ENCODE assay signal across 1 cellular context in the genomic region with DNA sequence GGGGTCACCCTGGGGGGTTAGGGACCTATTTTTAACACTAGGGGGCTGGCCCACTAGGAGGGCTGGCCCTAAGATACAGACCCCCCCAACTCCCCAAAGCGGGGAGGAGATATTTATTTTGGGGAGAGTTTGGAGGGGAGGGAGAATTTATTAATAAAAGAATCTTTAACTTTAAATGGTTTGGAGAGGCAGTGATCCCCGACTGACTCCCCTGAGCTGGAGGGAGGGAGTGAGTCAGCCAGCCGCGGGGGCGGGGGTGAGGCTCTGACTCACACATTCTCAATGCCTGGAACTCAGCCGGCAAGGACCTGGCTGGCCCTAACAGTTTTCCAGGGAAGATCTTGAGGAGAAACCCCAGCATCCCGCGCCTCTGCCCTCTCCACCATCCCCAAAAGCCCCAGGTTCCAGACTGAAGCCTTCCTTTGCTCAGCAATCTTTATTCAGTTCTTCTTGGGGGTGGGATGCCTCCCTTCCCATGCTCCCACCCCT.
TF ChIP-seq lines count a peak whose summit lies in the region.

No MANE protein-coding gene starts in this region.

TF ChIP-seq in K562, 482 proteins besides CTCF, POLR2A, EP300 and RAD21 (continues in another document):
- TF ChIP-seq ZNF280B (CRISPR knock-in tag; IDR thresholded peaks at IDR 0.05), result no peak
- TF ChIP-seq MAZ (CRISPR knock-in tag; conservative IDR thresholded peaks at IDR 0.05 in 1 of 2, IDR thresholded peaks at IDR 0.05 in 1 of 2), result peak; percentile 19 to 92; a peak in 2 of 4 replicates
- no peak for TF ChIP-seq POLR2H (tag; IDR thresholded peaks at IDR 0.05; ENCODE audit: low read depth)
- TF ChIP-seq STAT5A (IDR thresholded peaks at IDR 0.05; ENCODE audit: borderline replicate concordance, low read length), result no peak
- no peak for TF ChIP-seq HSF4 (CRISPR knock-in tag; IDR thresholded peaks at IDR 0.05; ENCODE audit: borderline replicate concordance)
- no peak for TF ChIP-seq ZMIZ1 (IDR thresholded peaks at IDR 0.05; ENCODE audit: low read depth in 2 of 2, low read length in 2 of 2)
- TF ChIP-seq GTF2E2 (tag; IDR thresholded peaks at IDR 0.05), result no peak
- peak; percentile 6 for TF ChIP-seq DACH1 (IDR thresholded peaks at IDR 0.05; ENCODE audit: partially characterized antibody)
- TF ChIP-seq ZNF668 (CRISPR knock-in tag; IDR thresholded peaks at IDR 0.05), result no peak
- TF ChIP-seq, protein P1, sequence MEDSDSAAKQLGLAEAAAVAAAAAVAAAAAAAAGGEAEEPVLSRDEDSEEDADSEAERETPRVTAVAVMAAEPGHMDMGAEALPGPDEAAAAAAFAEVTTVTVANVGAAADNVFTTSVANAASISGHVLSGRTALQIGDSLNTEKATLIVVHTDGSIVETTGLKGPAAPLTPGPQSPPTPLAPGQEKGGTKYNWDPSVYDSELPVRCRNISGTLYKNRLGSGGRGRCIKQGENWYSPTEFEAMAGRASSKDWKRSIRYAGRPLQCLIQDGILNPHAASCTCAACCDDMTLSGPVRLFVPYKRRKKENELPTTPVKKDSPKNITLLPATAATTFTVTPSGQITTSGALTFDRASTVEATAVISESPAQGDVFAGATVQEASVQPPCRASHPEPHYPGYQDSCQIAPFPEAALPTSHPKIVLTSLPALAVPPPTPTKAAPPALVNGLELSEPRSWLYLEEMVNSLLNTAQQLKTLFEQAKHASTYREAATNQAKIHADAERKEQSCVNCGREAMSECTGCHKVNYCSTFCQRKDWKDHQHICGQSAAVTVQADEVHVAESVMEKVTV (CRISPR knock-in tag; IDR thresholded peaks at IDR 0.05), result no peak
- no peak for TF ChIP-seq ZNF165 (CRISPR knock-in tag; IDR thresholded peaks at IDR 0.05; ENCODE audit: borderline replicate concordance)
- TF ChIP-seq MCM2 (IDR thresholded peaks at IDR 0.05; ENCODE audit: low read depth), result no peak
- TF ChIP-seq, protein P2, sequence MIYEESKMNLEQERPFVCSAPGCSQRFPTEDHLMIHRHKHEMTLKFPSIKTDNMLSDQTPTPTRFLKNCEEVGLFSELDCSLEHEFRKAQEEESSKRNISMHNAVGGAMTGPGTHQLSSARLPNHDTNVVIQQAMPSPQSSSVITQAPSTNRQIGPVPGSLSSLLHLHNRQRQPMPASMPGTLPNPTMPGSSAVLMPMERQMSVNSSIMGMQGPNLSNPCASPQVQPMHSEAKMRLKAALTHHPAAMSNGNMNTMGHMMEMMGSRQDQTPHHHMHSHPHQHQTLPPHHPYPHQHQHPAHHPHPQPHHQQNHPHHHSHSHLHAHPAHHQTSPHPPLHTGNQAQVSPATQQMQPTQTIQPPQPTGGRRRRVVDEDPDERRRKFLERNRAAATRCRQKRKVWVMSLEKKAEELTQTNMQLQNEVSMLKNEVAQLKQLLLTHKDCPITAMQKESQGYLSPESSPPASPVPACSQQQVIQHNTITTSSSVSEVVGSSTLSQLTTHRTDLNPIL (CRISPR knock-in tag; IDR thresholded peaks at IDR 0.05), result no peak
- peak; percentile 54 for TF ChIP-seq CREM (IDR thresholded peaks at IDR 0.05; ENCODE audit: low read depth)
- TF ChIP-seq, protein P3, sequence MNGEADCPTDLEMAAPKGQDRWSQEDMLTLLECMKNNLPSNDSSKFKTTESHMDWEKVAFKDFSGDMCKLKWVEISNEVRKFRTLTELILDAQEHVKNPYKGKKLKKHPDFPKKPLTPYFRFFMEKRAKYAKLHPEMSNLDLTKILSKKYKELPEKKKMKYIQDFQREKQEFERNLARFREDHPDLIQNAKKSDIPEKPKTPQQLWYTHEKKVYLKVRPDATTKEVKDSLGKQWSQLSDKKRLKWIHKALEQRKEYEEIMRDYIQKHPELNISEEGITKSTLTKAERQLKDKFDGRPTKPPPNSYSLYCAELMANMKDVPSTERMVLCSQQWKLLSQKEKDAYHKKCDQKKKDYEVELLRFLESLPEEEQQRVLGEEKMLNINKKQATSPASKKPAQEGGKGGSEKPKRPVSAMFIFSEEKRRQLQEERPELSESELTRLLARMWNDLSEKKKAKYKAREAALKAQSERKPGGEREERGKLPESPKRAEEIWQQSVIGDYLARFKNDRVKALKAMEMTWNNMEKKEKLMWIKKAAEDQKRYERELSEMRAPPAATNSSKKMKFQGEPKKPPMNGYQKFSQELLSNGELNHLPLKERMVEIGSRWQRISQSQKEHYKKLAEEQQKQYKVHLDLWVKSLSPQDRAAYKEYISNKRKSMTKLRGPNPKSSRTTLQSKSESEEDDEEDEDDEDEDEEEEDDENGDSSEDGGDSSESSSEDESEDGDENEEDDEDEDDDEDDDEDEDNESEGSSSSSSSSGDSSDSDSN (IDR thresholded peaks at IDR 0.05; ENCODE audit: borderline replicate concordance in 1 of 2, low read depth in 2 of 2, low read length in 2 of 2), result peak in 1 of 2 experiments; percentile 24; a peak in 1 of 4 replicates
- no peak for TF ChIP-seq BDP1 (IDR thresholded peaks at IDR 0.05; ENCODE audit: insufficient read depth, insufficient read length)
- TF ChIP-seq CC2D1A (IDR thresholded peaks at IDR 0.05), result no peak
- TF ChIP-seq ZNF507 (tag; conservative IDR thresholded peaks at IDR 0.05), result no peak
- peak; percentile 52 for TF ChIP-seq CCNT2 (IDR thresholded peaks at IDR 0.05; ENCODE audit: borderline replicate concordance, extremely low read depth, insufficient read length, low read depth, low read length)
- 0 out of 2 replicates have a peak, but pooled peaks have one; percentile 12 for TF ChIP-seq ZNF395 (CRISPR knock-in tag; IDR thresholded peaks at IDR 0.05)
- TF ChIP-seq, protein P4, sequence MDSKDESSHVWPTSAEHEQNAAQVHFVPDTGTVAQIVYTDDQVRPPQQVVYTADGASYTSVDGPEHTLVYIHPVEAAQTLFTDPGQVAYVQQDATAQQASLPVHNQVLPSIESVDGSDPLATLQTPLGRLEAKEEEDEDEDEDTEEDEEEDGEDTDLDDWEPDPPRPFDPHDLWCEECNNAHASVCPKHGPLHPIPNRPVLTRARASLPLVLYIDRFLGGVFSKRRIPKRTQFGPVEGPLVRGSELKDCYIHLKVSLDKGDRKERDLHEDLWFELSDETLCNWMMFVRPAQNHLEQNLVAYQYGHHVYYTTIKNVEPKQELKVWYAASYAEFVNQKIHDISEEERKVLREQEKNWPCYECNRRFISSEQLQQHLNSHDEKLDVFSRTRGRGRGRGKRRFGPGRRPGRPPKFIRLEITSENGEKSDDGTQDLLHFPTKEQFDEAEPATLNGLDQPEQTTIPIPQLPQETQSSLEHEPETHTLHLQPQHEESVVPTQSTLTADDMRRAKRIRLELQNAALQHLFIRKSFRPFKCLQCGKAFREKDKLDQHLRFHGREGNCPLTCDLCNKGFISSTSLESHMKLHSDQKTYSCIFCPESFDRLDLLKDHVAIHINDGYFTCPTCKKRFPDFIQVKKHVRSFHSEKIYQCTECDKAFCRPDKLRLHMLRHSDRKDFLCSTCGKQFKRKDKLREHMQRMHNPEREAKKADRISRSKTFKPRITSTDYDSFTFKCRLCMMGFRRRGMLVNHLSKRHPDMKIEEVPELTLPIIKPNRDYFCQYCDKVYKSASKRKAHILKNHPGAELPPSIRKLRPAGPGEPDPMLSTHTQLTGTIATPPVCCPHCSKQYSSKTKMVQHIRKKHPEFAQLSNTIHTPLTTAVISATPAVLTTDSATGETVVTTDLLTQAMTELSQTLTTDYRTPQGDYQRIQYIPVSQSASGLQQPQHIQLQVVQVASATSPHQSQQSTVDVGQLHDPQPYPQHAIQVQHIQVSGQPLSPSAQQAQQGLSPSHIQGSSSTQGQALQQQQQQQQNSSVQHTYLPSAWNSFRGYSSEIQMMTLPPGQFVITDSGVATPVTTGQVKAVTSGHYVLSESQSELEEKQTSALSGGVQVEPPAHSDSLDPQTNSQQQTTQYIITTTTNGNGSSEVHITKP (IDR thresholded peaks at IDR 0.05; ENCODE audit: partially characterized antibody), result peak; percentile 51
- TF ChIP-seq MEF2A (IDR thresholded peaks at IDR 0.05; ENCODE audit: control insufficient read depth, low read depth, low read length), result no peak
- TF ChIP-seq DPF2 (IDR thresholded peaks at IDR 0.05), result peak; percentile 93
- no peak for TF ChIP-seq FOXA3 (CRISPR knock-in tag; conservative IDR thresholded peaks at IDR 0.05 in 1 of 2, IDR thresholded peaks at IDR 0.05 in 1 of 2)
- TF ChIP-seq TGIF2 (CRISPR knock-in tag; IDR thresholded peaks at IDR 0.05), result no peak
- no peak for TF ChIP-seq DDX20 (tag; IDR thresholded peaks at IDR 0.05; ENCODE audit: low read depth)
- TF ChIP-seq HMGXB4 (CRISPR knock-in tag; IDR thresholded peaks at IDR 0.05), result 0 out of 2 replicates have a peak, but pooled peaks have one; percentile 15
- TF ChIP-seq ZBTB9 (CRISPR knock-in tag; IDR thresholded peaks at IDR 0.05), result no peak
- TF ChIP-seq, protein P5, sequence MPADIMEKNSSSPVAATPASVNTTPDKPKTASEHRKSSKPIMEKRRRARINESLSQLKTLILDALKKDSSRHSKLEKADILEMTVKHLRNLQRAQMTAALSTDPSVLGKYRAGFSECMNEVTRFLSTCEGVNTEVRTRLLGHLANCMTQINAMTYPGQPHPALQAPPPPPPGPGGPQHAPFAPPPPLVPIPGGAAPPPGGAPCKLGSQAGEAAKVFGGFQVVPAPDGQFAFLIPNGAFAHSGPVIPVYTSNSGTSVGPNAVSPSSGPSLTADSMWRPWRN (IDR thresholded peaks at IDR 0.05; ENCODE audit: low read depth), result no peak
- peak; percentile 78 for TF ChIP-seq FOS (IDR thresholded peaks at IDR 0.05; ENCODE audit: extremely low read depth, insufficient read length)
- no peak for TF ChIP-seq HDAC3 (IDR thresholded peaks at IDR 0.05; ENCODE audit: borderline replicate concordance, partially characterized antibody)
- TF ChIP-seq SMAD1 (IDR thresholded peaks at IDR 0.05; ENCODE audit: low read depth, low read length, partially characterized antibody), result no peak
- TF ChIP-seq SRSF7 (optimal IDR thresholded peaks at IDR 0.05; ENCODE audit: low read depth, low read length), result no peak
- no peak for TF ChIP-seq ZNF717 (CRISPR knock-in tag; IDR thresholded peaks at IDR 0.05)
- peak; percentile 66 for TF ChIP-seq TEAD4 (IDR thresholded peaks at IDR 0.05; ENCODE audit: low read length)
- TF ChIP-seq TEAD4 (CRISPR knock-in tag; IDR thresholded peaks at IDR 0.05; ENCODE audit: borderline replicate concordance), result no peak
- TF ChIP-seq ZC3H4 (CRISPR knock-in tag; IDR thresholded peaks at IDR 0.05; ENCODE audit: borderline replicate concordance), result no peak
- no peak for TF ChIP-seq STAT5B (CRISPR knock-in tag; IDR thresholded peaks at IDR 0.05)
- no peak for TF ChIP-seq IFI16 (CRISPR knock-in tag; IDR thresholded peaks at IDR 0.05)
